In genomic region chr16:30802971-30803370, GRCh38 we compare ENCODE assay signal across 19 cellular contexts.
"Had no signal": no experiment of that assay in that cellular context is flagged by ENCODE, and none has a peak within 500 bp of the region (broad histone marks: within the 10 kb centered on the region; RNA-seq: fewer than 3 reads in every experiment).

No MANE protein-coding gene starts in this region.

- H3K27ac Mint-ChIP-seq: activated CD4-positive, alpha-beta T cell treated with anti-CD3 and anti-CD28 coated beads, Interleukin-2, amount 10 ng/mL, durations not matched to agents 24 days and 14 days; natural killer cell treated with Interleukin-12 subunit alpha and Interleukin-12 subunit beta and Interleukin-15 and Interleukin-18, amount 100 ng/mL, for 72 hours; stimulated activated naive CD8-positive, alpha-beta T cell treated with anti-CD3 and anti-CD28 coated beads, Interleukin-15, Interleukin-2, amounts not matched to agents 100 ng/mL and 50 ng/mL, for 24 hours; T-helper 2 cell treated with Interferon-gamma antibody and Interleukin-4, amounts not matched to agents 5 μg/mL and 100 μg/mL, for 36 hours had no signal

- H3K9me3 Mint-ChIP-seq: activated CD4-positive, alpha-beta T cell treated with anti-CD3 and anti-CD28 coated beads, Interleukin-2, amount 10 ng/mL, durations not matched to agents 24 days and 14 days; natural killer cell treated with Interleukin-12 subunit alpha and Interleukin-12 subunit beta and Interleukin-15 and Interleukin-18, amount 100 ng/mL, for 72 hours; stimulated activated naive CD8-positive, alpha-beta T cell treated with anti-CD3 and anti-CD28 coated beads, Interleukin-15, Interleukin-2, amounts not matched to agents 100 ng/mL and 50 ng/mL, for 24 hours; T-helper 2 cell treated with Interferon-gamma antibody and Interleukin-4, amounts not matched to agents 5 μg/mL and 100 μg/mL, for 36 hours had no signal

- H3K27ac ChIP-seq: body of pancreas, coronary artery, esophagus squamous epithelium, sigmoid colon, spleen, upper lobe of right lung had no signal

- H3K9me3 ChIP-seq: body of pancreas, esophagus squamous epithelium, sigmoid colon, spleen, upper lobe of right lung had no signal

- H3K27me3 Mint-ChIP-seq: natural killer cell treated with Interleukin-12 subunit alpha and Interleukin-12 subunit beta and Interleukin-15 and Interleukin-18, amount 100 ng/mL, for 72 hours had no signal

- H3K4me3 Mint-ChIP-seq: activated CD4-positive, alpha-beta T cell treated with anti-CD3 and anti-CD28 coated beads, Interleukin-2, amount 10 ng/mL, durations not matched to agents 24 days and 14 days; natural killer cell treated with Interleukin-12 subunit alpha and Interleukin-12 subunit beta and Interleukin-15 and Interleukin-18, amount 100 ng/mL, for 72 hours; stimulated activated naive CD8-positive, alpha-beta T cell treated with anti-CD3 and anti-CD28 coated beads, Interleukin-15, Interleukin-2, amounts not matched to agents 100 ng/mL and 50 ng/mL, for 24 hours; T-helper 2 cell treated with Interferon-gamma antibody and Interleukin-4, amounts not matched to agents 5 μg/mL and 100 μg/mL, for 36 hours had no signal

- H3K36me3 ChIP-seq: esophagus squamous epithelium, sigmoid colon, spleen, upper lobe of right lung had no signal

- H3K27me3 ChIP-seq: body of pancreas, esophagus squamous epithelium, sigmoid colon, upper lobe of right lung had no signal

- H3K4me3 ChIP-seq: body of pancreas, coronary artery, esophagus squamous epithelium, sigmoid colon, spleen, upper lobe of right lung had no signal

- H3K36me3 Mint-ChIP-seq: natural killer cell treated with Interleukin-12 subunit alpha and Interleukin-12 subunit beta and Interleukin-15 and Interleukin-18, amount 100 ng/mL, for 72 hours had no signal

- DNase-seq: activated CD4-positive, alpha-beta T cell treated with anti-CD3 and anti-CD28 coated beads, Interleukin-2, amount 10 ng/mL, durations not matched to agents 24 days and 14 days; activated CD4-positive, CD25-positive, alpha-beta regulatory T cell; activated naive CD4-positive, alpha-beta T cell treated with anti-CD3 and anti-CD28 coated beads, Interleukin-2, amount 50 U/mL, for 16 hours; amniotic stem cell; body of pancreas; central memory CD4-positive, alpha-beta T cell; effector CD4-positive, alpha-beta T cell; esophagus squamous epithelium; foreskin fibroblast; hippocampal formation; kidney; mesendoderm; sigmoid colon; spleen; upper lobe of right lung had no signal
